Comparison of ENCODE assay signal across 8 cellular contexts in the genomic region with DNA sequence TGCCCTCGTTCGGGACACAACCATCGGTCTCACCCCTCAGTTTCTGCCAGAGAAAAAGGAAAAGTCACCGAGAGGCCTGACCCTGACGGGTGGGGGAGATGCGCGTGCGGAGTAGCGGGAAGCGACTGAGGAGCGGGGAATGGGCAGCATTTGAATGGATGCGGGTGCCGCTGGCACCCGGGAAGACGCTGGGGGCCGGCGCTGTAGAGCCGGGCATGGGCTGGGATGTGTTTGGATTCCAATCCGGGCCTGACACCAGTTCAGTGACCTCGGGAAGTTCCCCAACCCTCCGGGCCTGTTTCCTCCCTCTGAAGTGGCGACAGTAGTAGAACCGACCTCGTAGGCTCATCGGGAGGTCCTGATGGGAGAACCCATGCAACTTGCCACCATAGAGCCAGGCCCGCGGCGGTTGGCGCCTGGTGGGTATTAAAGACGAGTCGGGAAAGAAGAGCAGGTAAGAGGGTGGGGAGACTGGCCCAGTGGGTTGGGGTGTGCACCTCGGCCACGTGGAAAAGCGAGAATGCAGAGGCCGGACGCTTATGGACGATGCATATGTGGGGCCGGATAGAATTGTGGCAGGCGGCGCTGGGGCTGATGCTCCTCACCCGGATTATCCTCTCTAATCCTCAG. TPM values are rescaled to one million over a fixed set of nuclear protein-coding genes. Genes with fewer than 3 reads are reported as not detected.
DNase-seq lines count a peak whose midpoint lies in the region; ATAC-seq and TF ChIP-seq lines count a peak whose summit lies in the region.

No MANE protein-coding gene starts in this region.

- peaks cover 2% of the 10 kb centered on the region for H3K36me3 ChIP-seq in suprapubic skin

- H3K9me3 ChIP-seq in suprapubic skin = no peaks in the 10 kb centered on the region

- peak overlapping the region; percentile 99 for H3K27ac Mint-ChIP-seq in activated CD4-positive, alpha-beta T cell treated with anti-CD3 and anti-CD28 coated beads, Interleukin-2, amount 10 ng/mL, durations not matched to agents 7 days and 5 days
- H3K27ac Mint-ChIP-seq in nephron progenitor cell = peak overlapping the region; percentile 98

- H3K36me3 Mint-ChIP-seq in activated CD4-positive, alpha-beta T cell treated with anti-CD3 and anti-CD28 coated beads, Interleukin-2, amount 10 ng/mL, durations not matched to agents 7 days and 5 days (ENCODE audit: low read depth) = peaks cover 35% of the 10 kb centered on the region
- H3K36me3 Mint-ChIP-seq in nephron progenitor cell (ENCODE audit: low read depth) = peaks cover 34% of the 10 kb centered on the region

- H3K27ac ChIP-seq in suprapubic skin = peak overlapping the region; percentile 85

- TF ChIP-seq POLR2A in suprapubic skin (IDR thresholded peaks at IDR 0.05) = no peak

- no peaks in the 10 kb centered on the region for H3K9me3 Mint-ChIP-seq in activated CD4-positive, alpha-beta T cell treated with anti-CD3 and anti-CD28 coated beads, Interleukin-2, amount 10 ng/mL, durations not matched to agents 7 days and 5 days
- H3K9me3 Mint-ChIP-seq in nephron progenitor cell = no peaks in the 10 kb centered on the region

- POLR2A ChIA-PET in activated CD4-positive, alpha-beta T cell treated with anti-CD3 and anti-CD28 coated beads, Interleukin-2, amount 10 ng/mL, durations not matched to agents 7 days and 5 days (lab: Charles Lee) = interaction anchor here (1.3 kb wide), 1 partner anchor 117 kb away, joined by 6 read pairs; the partner anchor contains the start of gene LRIG2

- H3K27me3 ChIP-seq in suprapubic skin = no peaks in the 10 kb centered on the region

- peak; percentile 46 for DNase-seq in NK-92 treated with Interleukin-12 subunit alpha and Interleukin-12 subunit beta, amount 100 ng/mL, for 24 hours (lab: John Stamatoyannopoulos, UW)
- DNase-seq in NK-92 (lab: John Stamatoyannopoulos, UW; ENCODE audit: unreplicated experiment) (no peak), epithelial cell of proximal tubule (ENCODE audit: low read depth) (no peak), nephron progenitor cell (no peak), suprapubic skin (ENCODE audit: low spot score in 2 of 2) (peak in 1 of 2 donors; percentile 78)
- peak; percentile 44 for DNase-seq in activated CD4-positive, alpha-beta T cell treated with anti-CD3 and anti-CD28 coated beads, Interleukin-2, amount 10 ng/mL, durations not matched to agents 7 days and 5 days
- DNase-seq in effector CD8-positive, alpha-beta T cell (lab: John Stamatoyannopoulos, UW) = no peak

- TF ChIP-seq CTCF in epithelial cell of proximal tubule (conservative IDR thresholded peaks at IDR 0.05; ENCODE audit: low read depth, low read length) (peak; percentile 4), nephron progenitor cell (IDR thresholded peaks at IDR 0.05) (no peak), suprapubic skin (IDR thresholded peaks at IDR 0.05) (no peak)

- peak overlapping the region; percentile 78 for H3K4me3 ChIP-seq in epithelial cell of proximal tubule (ENCODE audit: low read depth, low read length)
- H3K4me3 ChIP-seq in suprapubic skin = peak overlapping the region; percentile 82

- peaks cover 59% of the 10 kb centered on the region for H3K4me1 Mint-ChIP-seq in activated CD4-positive, alpha-beta T cell treated with anti-CD3 and anti-CD28 coated beads, Interleukin-2, amount 10 ng/mL, durations not matched to agents 7 days and 5 days
- peaks cover 72% of the 10 kb centered on the region for H3K4me1 Mint-ChIP-seq in nephron progenitor cell

- H3K4me1 ChIP-seq in suprapubic skin = peaks cover 48% of the 10 kb centered on the region

- TF ChIP-seq EP300 in suprapubic skin (IDR thresholded peaks at IDR 0.05) = no peak

- peak overlapping the region; percentile 80 for H3K4me3 Mint-ChIP-seq in activated CD4-positive, alpha-beta T cell treated with anti-CD3 and anti-CD28 coated beads, Interleukin-2, amount 10 ng/mL, durations not matched to agents 7 days and 5 days
- H3K4me3 Mint-ChIP-seq in nephron progenitor cell = peak overlapping the region; percentile 97

- ATAC-seq in HG03378 (IDR thresholded peaks at IDR 0.05; ENCODE audit: unreplicated experiment) = peak; percentile 2

- WGBS in suprapubic skin = 8% methylated on average over 34 of the region's 41 CpGs

- H3K27me3 Mint-ChIP-seq in activated CD4-positive, alpha-beta T cell treated with anti-CD3 and anti-CD28 coated beads, Interleukin-2, amount 10 ng/mL, durations not matched to agents 7 days and 5 days = no peaks in the 10 kb centered on the region
- H3K27me3 Mint-ChIP-seq in nephron progenitor cell (ENCODE audit: low read depth, poor library complexity) = no peaks in the 10 kb centered on the region

- CTCF ChIA-PET in activated CD4-positive, alpha-beta T cell treated with anti-CD3 and anti-CD28 coated beads, Interleukin-2, amount 10 ng/mL, durations not matched to agents 7 days and 5 days (lab: Charles Lee) = interaction anchor here (0.9 to 2.4 kb wide), 5 partner anchors 9 to 116 kb away, joined by 3 to 8 read pairs (median 4); partner anchors contain the start of gene LRIG2

RNA-seq across cellular contexts. Expression of gene SLC16A1, which starts 0.6 kb away (rescaled TPM):
- 10 to 100 TPM; 54.0 to 55.4 TPM for total RNA-seq in activated CD4-positive, alpha-beta T cell treated with anti-CD3 and anti-CD28 coated beads, Interleukin-2, amount 10 ng/mL, durations not matched to agents 7 days and 5 days
- total RNA-seq in epithelial cell of proximal tubule (61.4 and 110 TPM in 2 replicates), suprapubic skin (10 to 100 TPM; 17.0 to 37.2 (median 21.9) TPM)

Comparison
In these comparisons a context has a peak if more than half of its experiments do, and no peak if none do; other contexts are left out.
1. DNase-seq: peak in NK-92 treated with Interleukin-12 subunit alpha and Interleukin-12 subunit beta, amount 100 ng/mL, for 24 hours (single experiment) and activated CD4-positive, alpha-beta T cell treated with anti-CD3 and anti-CD28 coated beads, Interleukin-2, amount 10 ng/mL, durations not matched to agents 7 days and 5 days (single experiment); none in NK-92 (single experiment), epithelial cell of proximal tubule (single experiment), nephron progenitor cell (single experiment) and effector CD8-positive, alpha-beta T cell (single experiment).